16 cellular contexts compared by ENCODE assay signal in the genomic region with DNA sequence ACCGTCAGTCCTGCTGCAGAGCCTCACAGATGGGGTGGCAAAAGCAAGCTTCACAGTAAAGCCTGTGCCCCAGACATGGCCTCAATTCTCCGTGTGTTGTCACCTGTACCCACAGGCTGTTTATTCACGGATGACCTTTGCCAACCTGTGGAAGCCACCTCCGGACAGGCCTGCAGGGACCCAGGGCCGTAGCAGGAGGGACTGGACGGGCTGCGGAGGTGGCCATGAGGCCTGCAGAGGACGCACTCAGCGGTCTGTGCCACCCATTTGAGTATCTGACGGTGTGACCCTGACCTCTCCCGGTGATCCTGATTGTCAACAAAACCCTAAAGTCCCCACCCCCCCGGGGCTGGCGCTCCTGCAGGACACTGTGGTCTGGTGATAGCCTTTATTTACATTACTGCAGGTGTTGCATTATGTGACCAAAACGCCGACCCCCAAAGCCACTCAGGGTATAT.
"Had no signal": no experiment of that assay in that cellular context is flagged by ENCODE, and none has a peak within 500 bp of the region (broad histone marks: within the 10 kb centered on the region; RNA-seq: fewer than 3 reads in every experiment).

No MANE protein-coding gene starts in this region.

- H3K9me3 ChIP-seq: body of pancreas, colonic mucosa, esophagus muscularis mucosa, lower lobe of right lung, psoas muscle had no signal

- H3K27me3 ChIP-seq: body of pancreas, colonic mucosa, esophagus muscularis mucosa had no signal

- DNase-seq: activated CD4-positive, alpha-beta T cell treated with anti-CD3 and anti-CD28 coated beads, Interleukin-2, amount 50 U/mL, for 48 hours; activated effector memory CD4-positive, alpha-beta T cell treated with Interleukin-2 at 50 U/mL for 16 hours; activated T-cell treated with anti-CD3 and anti-CD28 coated beads, Interleukin-2, amount 50 U/mL, for 4 hours; amniotic stem cell; caudate nucleus; colonic mucosa; hypothalamus; kidney glomerular epithelial cell; lower lobe of right lung; nephron progenitor cell; psoas muscle had no signal

- H3K36me3 ChIP-seq: colonic mucosa had no signal

- H3K4me3 ChIP-seq: body of pancreas, colonic mucosa, esophagus muscularis mucosa, lower lobe of right lung, psoas muscle had no signal

- FAIRE-seq: urothelium cell line had no signal

- H3K27ac ChIP-seq: colonic mucosa, psoas muscle had no signal

- ATAC-seq: activated naive CD4-positive, alpha-beta T cell treated with anti-CD3 and anti-CD28 coated beads, Interleukin-2, amount 50 U/mL, for 72 hours; activated T-cell treated with anti-CD3 and anti-CD28 coated beads, Interleukin-2, amount 50 U/mL, for 4 hours; body of pancreas; lower lobe of right lung; psoas muscle; sciatic nerve had no signal
